1 cellular context compared by ENCODE assay signal in the genomic region with DNA sequence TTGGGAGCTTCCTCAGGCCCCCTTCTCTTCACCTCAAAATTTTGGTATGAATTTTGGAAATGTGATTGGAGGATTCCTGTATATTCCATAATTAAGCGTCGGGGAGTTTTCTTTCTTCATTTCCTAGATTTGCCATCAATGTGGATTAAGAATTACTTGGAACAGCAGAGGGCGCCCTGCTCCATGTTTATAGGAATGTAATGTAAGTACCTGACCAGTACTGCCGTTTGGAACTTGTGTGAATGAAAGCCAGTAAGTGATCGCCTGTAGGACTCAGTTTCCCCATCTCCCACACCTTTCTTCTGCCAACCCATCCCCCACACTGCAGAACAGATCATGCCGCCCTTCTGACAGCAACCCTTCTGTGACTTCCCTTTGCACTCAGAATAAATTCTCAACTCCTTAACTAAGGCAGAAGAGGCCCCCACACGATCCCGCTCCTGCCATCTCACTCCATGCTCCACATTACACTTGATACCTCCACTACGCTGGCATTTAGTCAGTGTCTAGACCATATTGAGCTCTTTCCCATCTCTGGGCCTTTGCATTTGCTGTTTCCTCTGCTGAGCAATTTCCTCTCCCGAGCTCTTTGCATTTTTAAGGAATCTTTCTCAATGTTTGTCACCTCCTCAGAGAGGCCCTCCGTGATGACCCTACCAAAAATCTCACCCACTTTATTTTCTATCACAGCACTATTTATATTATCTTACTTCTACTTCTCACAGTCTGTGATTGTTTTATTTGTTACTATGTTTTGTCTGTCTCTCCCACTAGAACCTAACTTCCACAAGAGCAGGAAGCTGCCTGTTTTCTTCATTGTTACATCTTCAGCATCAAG.
TF ChIP-seq lines count a peak whose summit lies in the region.

No MANE protein-coding gene starts in this region.

TF ChIP-seq in GM23338, 12 proteins besides CTCF, POLR2A, EP300 and RAD21 (continued from another document):
- no peak for TF ChIP-seq ZNF462 (CRISPR knock-in tag; IDR thresholded peaks at IDR 0.05)
- TF ChIP-seq NANOG (IDR thresholded peaks at IDR 0.05; ENCODE audit: borderline replicate concordance), result no peak
- TF ChIP-seq CREB1 (CRISPR knock-in tag; IDR thresholded peaks at IDR 0.05; ENCODE audit: low read depth), result no peak
- no peak for TF ChIP-seq REST (IDR thresholded peaks at IDR 0.05; ENCODE audit: unreplicated experiment)
